1 cellular context compared by ENCODE assay signal in genomic region chr2:189581354-189582139, GRCh38.
TF ChIP-seq lines count a peak whose summit lies in the region.

No MANE protein-coding gene starts in this region.

TF ChIP-seq in GM12878, 131 proteins besides CTCF, POLR2A, EP300 and RAD21:
- TF ChIP-seq, protein P1, sequence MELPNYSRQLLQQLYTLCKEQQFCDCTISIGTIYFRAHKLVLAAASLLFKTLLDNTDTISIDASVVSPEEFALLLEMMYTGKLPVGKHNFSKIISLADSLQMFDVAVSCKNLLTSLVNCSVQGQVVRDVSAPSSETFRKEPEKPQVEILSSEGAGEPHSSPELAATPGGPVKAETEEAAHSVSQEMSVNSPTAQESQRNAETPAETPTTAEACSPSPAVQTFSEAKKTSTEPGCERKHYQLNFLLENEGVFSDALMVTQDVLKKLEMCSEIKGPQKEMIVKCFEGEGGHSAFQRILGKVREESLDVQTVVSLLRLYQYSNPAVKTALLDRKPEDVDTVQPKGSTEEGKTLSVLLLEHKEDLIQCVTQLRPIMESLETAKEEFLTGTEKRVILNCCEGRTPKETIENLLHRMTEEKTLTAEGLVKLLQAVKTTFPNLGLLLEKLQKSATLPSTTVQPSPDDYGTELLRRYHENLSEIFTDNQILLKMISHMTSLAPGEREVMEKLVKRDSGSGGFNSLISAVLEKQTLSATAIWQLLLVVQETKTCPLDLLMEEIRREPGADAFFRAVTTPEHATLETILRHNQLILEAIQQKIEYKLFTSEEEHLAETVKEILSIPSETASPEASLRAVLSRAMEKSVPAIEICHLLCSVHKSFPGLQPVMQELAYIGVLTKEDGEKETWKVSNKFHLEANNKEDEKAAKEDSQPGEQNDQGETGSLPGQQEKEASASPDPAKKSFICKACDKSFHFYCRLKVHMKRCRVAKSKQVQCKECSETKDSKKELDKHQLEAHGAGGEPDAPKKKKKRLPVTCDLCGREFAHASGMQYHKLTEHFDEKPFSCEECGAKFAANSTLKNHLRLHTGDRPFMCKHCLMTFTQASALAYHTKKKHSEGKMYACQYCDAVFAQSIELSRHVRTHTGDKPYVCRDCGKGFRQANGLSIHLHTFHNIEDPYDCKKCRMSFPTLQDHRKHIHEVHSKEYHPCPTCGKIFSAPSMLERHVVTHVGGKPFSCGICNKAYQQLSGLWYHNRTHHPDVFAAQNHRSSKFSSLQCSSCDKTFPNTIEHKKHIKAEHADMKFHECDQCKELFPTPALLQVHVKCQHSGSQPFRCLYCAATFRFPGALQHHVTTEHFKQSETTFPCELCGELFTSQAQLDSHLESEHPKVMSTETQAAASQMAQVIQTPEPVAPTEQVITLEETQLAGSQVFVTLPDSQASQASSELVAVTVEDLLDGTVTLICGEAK (IDR thresholded peaks at IDR 0.05; ENCODE audit: borderline replicate concordance), result no peak
- TF ChIP-seq EZH2 (IDR thresholded peaks at IDR 0.05; ENCODE audit: borderline replicate concordance, control insufficient read depth, low read depth, low read length) (peak; percentile 78; the same call in 1 of the 2 replicates), BRCA1 (IDR thresholded peaks at IDR 0.05; ENCODE audit: low read depth, low read length) (no peak), CBX3 (IDR thresholded peaks at IDR 0.05; ENCODE audit: borderline replicate concordance, low read depth) (no peak), PML (IDR thresholded peaks at IDR 0.05; ENCODE audit: low read length) (no peak), PAX8 (IDR thresholded peaks at IDR 0.05) (no peak)
- TF ChIP-seq, protein P2, sequence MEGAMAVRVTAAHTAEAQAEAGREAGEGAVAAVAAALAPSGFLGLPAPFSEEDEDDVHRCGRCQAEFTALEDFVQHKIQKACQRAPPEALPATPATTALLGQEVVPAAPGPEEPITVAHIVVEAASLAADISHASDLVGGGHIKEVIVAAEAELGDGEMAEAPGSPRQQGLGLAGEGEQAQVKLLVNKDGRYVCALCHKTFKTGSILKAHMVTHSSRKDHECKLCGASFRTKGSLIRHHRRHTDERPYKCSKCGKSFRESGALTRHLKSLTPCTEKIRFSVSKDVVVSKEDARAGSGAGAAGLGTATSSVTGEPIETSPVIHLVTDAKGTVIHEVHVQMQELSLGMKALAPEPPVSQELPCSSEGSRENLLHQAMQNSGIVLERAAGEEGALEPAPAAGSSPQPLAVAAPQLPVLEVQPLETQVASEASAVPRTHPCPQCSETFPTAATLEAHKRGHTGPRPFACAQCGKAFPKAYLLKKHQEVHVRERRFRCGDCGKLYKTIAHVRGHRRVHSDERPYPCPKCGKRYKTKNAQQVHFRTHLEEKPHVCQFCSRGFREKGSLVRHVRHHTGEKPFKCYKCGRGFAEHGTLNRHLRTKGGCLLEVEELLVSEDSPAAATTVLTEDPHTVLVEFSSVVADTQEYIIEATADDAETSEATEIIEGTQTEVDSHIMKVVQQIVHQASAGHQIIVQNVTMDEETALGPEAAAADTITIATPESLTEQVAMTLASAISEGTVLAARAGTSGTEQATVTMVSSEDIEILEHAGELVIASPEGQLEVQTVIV (IDR thresholded peaks at IDR 0.05; ENCODE audit: borderline replicate concordance, partially characterized antibody), result no peak
TF ChIP-seq in GM12878: peak in this region for 1.
